35 cellular contexts compared by ENCODE assay signal in genomic region chr4:87171944-87172343, GRCh38.
"Had no signal": no experiment of that assay in that cellular context is flagged by ENCODE, and none has a peak within 500 bp of the region (broad histone marks: within the 10 kb centered on the region; RNA-seq: fewer than 3 reads in every experiment).

No MANE protein-coding gene starts in this region.

- H3K9me3 ChIP-seq: MG63 had no signal

- H3K36me3 ChIP-seq: MG63 had no signal

- DNase-seq: Karpas-422, Kasumi-1, MG63, MM.1S, MV-4-11, NCI-H1048, NCI-H1092, NCI-H1092 treated with DMSO at 0.1 percent for 48 hours, NCI-H1105, NCI-H1105 treated with DMSO at 0.1 percent for 48 hours, NCI-H1417, NCI-H1417 treated with DMSO at 0.1 percent for 48 hours, NCI-H1436, NCI-H1436 treated with DMSO at 0.1 percent for 48 hours, NCI-H146, NCI-H1694, NCI-H1694 treated with DMSO at 0.1 percent for 48 hours, NCI-H187, NCI-H187 treated with DMSO at 0.1 percent for 48 hours, NCI-H1930, NCI-H2029, NCI-H2029 treated with DMSO at 0.1 percent for 48 hours, NCI-H2081, NCI-H2081 treated with DMSO at 0.1 percent for 48 hours, NCI-H2107, NCI-H2171, NCI-H2171 treated with DMSO at 0.1 percent for 48 hours, NCI-H2227 treated with DMSO at 0.1 percent for 48 hours, NCI-H226, NCI-H345, NCI-H446, NCI-H446 treated with DMSO at 0.1 percent for 48 hours, NCI-H510A, NCI-H510A treated with DMSO at 0.1 percent for 48 hours, NCI-H524 had no signal

- H3K27me3 ChIP-seq: MG63 had no signal

- H3K4me3 ChIP-seq: MG63 had no signal
